Comparison of ENCODE assay signal across 16 cellular contexts in genomic region chr17:67999291-67999911, GRCh38. TPM values are rescaled to one million over a fixed set of nuclear protein-coding genes. Genes with fewer than 3 reads are reported as not detected.
A peak's percentile ranks its signal among the peaks of the same experiment; 100 is the strongest.
DNase-seq lines count a peak whose midpoint lies in the region; ATAC-seq, FAIRE-seq and TF ChIP-seq lines count a peak whose summit lies in the region.
"Had no signal": no experiment of that assay in that cellular context is flagged by ENCODE, and none has a peak within 500 bp of the region (broad histone marks: within the 10 kb centered on the region; RNA-seq: fewer than 3 reads in every experiment).

No MANE protein-coding gene starts in this region.

- no peaks in the 10 kb centered on the region for H3K27me3 ChIP-seq in keratinocyte (ENCODE audit: control insufficient read depth, extremely low read depth, insufficient read depth, low read length)
- H3K27me3 ChIP-seq in upper lobe of left lung: no peaks in the 10 kb centered on the region
- H3K27me3 ChIP-seq in tibial nerve: no peaks in the 10 kb centered on the region
- H3K27me3 ChIP-seq: ovary, suprapubic skin had no signal

- H3K4me3 Mint-ChIP-seq in HFFc6: no peak overlapping the region
- no peak overlapping the region for H3K4me3 Mint-ChIP-seq in stimulated activated naive CD8-positive, alpha-beta T cell treated with anti-CD3 and anti-CD28 coated beads, Interleukin-15, amount 100 ng/mL, for 72 hours
- H3K4me3 Mint-ChIP-seq: activated naive CD8-positive, alpha-beta T cell treated with anti-CD3 and anti-CD28 coated beads, Interleukin-2, amount 10 ng/mL, durations not matched to agents 7 days and 5 days; activated T-cell treated with anti-CD3 and anti-CD28 coated beads, Interleukin-2, amount 50 U/mL, for 24 hours had no signal

- peak overlapping the region; percentile 22 for H3K4me2 ChIP-seq in keratinocyte (ENCODE audit: control insufficient read depth, extremely low read depth, insufficient read depth, low read depth, low read length)

- H3K9ac ChIP-seq in keratinocyte (ENCODE audit: control insufficient read depth, extremely low read depth, insufficient read depth, low read length): no peak overlapping the region

- TF ChIP-seq CTCF in HFFc6 (IDR thresholded peaks at IDR 0.05) (no peak), keratinocyte (optimal IDR thresholded peaks at IDR 0.05 in 1 of 3, IDR thresholded peaks at IDR 0.05 in 1 of 3, conservative IDR thresholded peaks at IDR 0.05 in 1 of 3; ENCODE audit: extremely low read depth in 1 of 3, insufficient read depth in 2 of 3, low read length in 3 of 3) (no peak), upper lobe of left lung (IDR thresholded peaks at IDR 0.05) (no peak), tibial nerve (IDR thresholded peaks at IDR 0.05) (no peak)

- dilution Hi-C loops in keratinocyte (cut with MboI; ENCODE audit: extremely low pct_ligation_motif_present, low sequenced_read_pairs): no loop called here

- H3K4me1 Mint-ChIP-seq in HFFc6 (ENCODE audit: low read depth): peaks cover 23% of the 10 kb centered on the region
- H3K4me1 Mint-ChIP-seq in stimulated activated naive CD8-positive, alpha-beta T cell treated with anti-CD3 and anti-CD28 coated beads, Interleukin-15, amount 100 ng/mL, for 72 hours: peaks cover 23% of the 10 kb centered on the region

- no peak overlapping the region for H3K27ac Mint-ChIP-seq in HFFc6
- H3K27ac Mint-ChIP-seq in stimulated activated naive CD8-positive, alpha-beta T cell treated with anti-CD3 and anti-CD28 coated beads, Interleukin-15, amount 100 ng/mL, for 72 hours: no peak overlapping the region
- H3K27ac Mint-ChIP-seq: activated naive CD8-positive, alpha-beta T cell treated with anti-CD3 and anti-CD28 coated beads, Interleukin-2, amount 10 ng/mL, durations not matched to agents 7 days and 5 days; activated T-cell treated with anti-CD3 and anti-CD28 coated beads, Interleukin-2, amount 50 U/mL, for 24 hours had no signal

- H2AFZ ChIP-seq in keratinocyte (ENCODE audit: control insufficient read depth, low read length): no peak overlapping the region

- TF ChIP-seq EP300 in upper lobe of left lung (IDR thresholded peaks at IDR 0.05) (no peak), tibial nerve (IDR thresholded peaks at IDR 0.05) (no peak)

- no peaks in the 10 kb centered on the region for H3K9me1 ChIP-seq in keratinocyte (ENCODE audit: control insufficient read depth, extremely low read depth, insufficient read depth, low read length)

- no peaks in the 10 kb centered on the region for H4K20me1 ChIP-seq in keratinocyte (ENCODE audit: control insufficient read depth, extremely low read depth, insufficient read depth, low read length)

- DNase-seq in EL (peak; percentile 39), HFFc6 (peak; percentile 27), astrocyte of the hippocampus (ENCODE audit: low read depth, low spot score) (peak; percentile 17), keratinocyte (ENCODE audit: low read depth, low spot score) (no peak), upper lobe of left lung (no peak), tibial nerve (ENCODE audit: low spot score in 2 of 2) (no peak)
- DNase-seq in stimulated activated naive CD8-positive, alpha-beta T cell treated with anti-CD3 and anti-CD28 coated beads, Interleukin-15, amount 100 ng/mL, for 72 hours: no peak
- DNase-seq: activated naive CD8-positive, alpha-beta T cell treated with anti-CD3 and anti-CD28 coated beads, Interleukin-2, amount 10 ng/mL, durations not matched to agents 7 days and 5 days; activated T-cell treated with anti-CD3 and anti-CD28 coated beads, Interleukin-2, amount 50 U/mL, for 24 hours; left ventricle myocardium superior; NCI-H1436 treated with DMSO at 0.1 percent for 48 hours; NCI-H524; OCI-M1; ovary; stimulated activated CD4-positive, alpha-beta T cell treated with anti-CD3 and anti-CD28 coated beads, Interleukin-4, amount 100 ng/mL, for 1 hour had no signal

- H3K4me3 ChIP-seq in keratinocyte (ENCODE audit: control insufficient read depth in 2 of 3, extremely low read depth in 1 of 3, insufficient read depth in 2 of 3, low read depth in 1 of 3, low read length in 3 of 3): no peak overlapping the region
- no peak overlapping the region for H3K4me3 ChIP-seq in upper lobe of left lung
- no peak overlapping the region for H3K4me3 ChIP-seq in tibial nerve
- H3K4me3 ChIP-seq: ovary, suprapubic skin had no signal

- H3K9me3 ChIP-seq in keratinocyte (ENCODE audit: control insufficient read depth, low read depth, low read length): no peaks in the 10 kb centered on the region
- no peaks in the 10 kb centered on the region for H3K9me3 ChIP-seq in upper lobe of left lung
- no peaks in the 10 kb centered on the region for H3K9me3 ChIP-seq in tibial nerve
- H3K9me3 ChIP-seq: ovary, suprapubic skin had no signal

- no peak overlapping the region for H3K27ac ChIP-seq in keratinocyte (ENCODE audit: control insufficient read depth, insufficient read depth, low read length)
- no peak overlapping the region for H3K27ac ChIP-seq in upper lobe of left lung
- no peak overlapping the region for H3K27ac ChIP-seq in tibial nerve
- H3K27ac ChIP-seq: ovary, suprapubic skin had no signal

- no peaks in the 10 kb centered on the region for H3K9me3 Mint-ChIP-seq in HFFc6
- no peaks in the 10 kb centered on the region for H3K9me3 Mint-ChIP-seq in stimulated activated naive CD8-positive, alpha-beta T cell treated with anti-CD3 and anti-CD28 coated beads, Interleukin-15, amount 100 ng/mL, for 72 hours
- H3K9me3 Mint-ChIP-seq: activated naive CD8-positive, alpha-beta T cell treated with anti-CD3 and anti-CD28 coated beads, Interleukin-2, amount 10 ng/mL, durations not matched to agents 7 days and 5 days; activated T-cell treated with anti-CD3 and anti-CD28 coated beads, Interleukin-2, amount 50 U/mL, for 24 hours had no signal

- no peaks in the 10 kb centered on the region for H3K36me3 Mint-ChIP-seq in HFFc6 (ENCODE audit: low read depth)
- H3K36me3 Mint-ChIP-seq: activated naive CD8-positive, alpha-beta T cell treated with anti-CD3 and anti-CD28 coated beads, Interleukin-2, amount 10 ng/mL, durations not matched to agents 7 days and 5 days had no signal

- no peaks in the 10 kb centered on the region for H3K79me2 ChIP-seq in keratinocyte (ENCODE audit: control insufficient read depth, insufficient read depth, low read length)

- H3K4me1 ChIP-seq in keratinocyte (ENCODE audit: control insufficient read depth, extremely low read depth, insufficient read depth, low read length) (peaks cover 27% of the 10 kb centered on the region), upper lobe of left lung (peaks cover 11 to 22% (median 13%) of the 10 kb centered on the region in 4 donors), tibial nerve (peaks cover 0 to 19% (median 7%) of the 10 kb centered on the region in 4 donors)

- TF ChIP-seq POLR2A in upper lobe of left lung (IDR thresholded peaks at IDR 0.05) (no peak), tibial nerve (IDR thresholded peaks at IDR 0.05) (no peak)

- no peak for ATAC-seq in upper lobe of left lung (ENCODE audit: low FRiP score in 2 of 2)
- no peak for ATAC-seq in stimulated activated naive CD8-positive, alpha-beta T cell treated with anti-CD3 and anti-CD28 coated beads, Interleukin-15, amount 100 ng/mL, for 72 hours
- ATAC-seq: left ventricle myocardium superior had no signal

- H3K36me3 ChIP-seq in keratinocyte (ENCODE audit: control insufficient read depth in 2 of 2, extremely low read depth in 1 of 2, insufficient read depth in 2 of 2, low read length in 2 of 2) (no peaks in the 10 kb centered on the region), upper lobe of left lung (no peaks in the 10 kb centered on the region), tibial nerve (no peaks in the 10 kb centered on the region)
- H3K36me3 ChIP-seq: ovary, suprapubic skin had no signal

- peak; percentile 89 for FAIRE-seq in keratinocyte (lab: Jason Lieb, UNC)

- H3K27me3 Mint-ChIP-seq in HFFc6 (ENCODE audit: insufficient read depth): no peaks in the 10 kb centered on the region
- H3K27me3 Mint-ChIP-seq in stimulated activated naive CD8-positive, alpha-beta T cell treated with anti-CD3 and anti-CD28 coated beads, Interleukin-15, amount 100 ng/mL, for 72 hours: peaks cover 44% of the 10 kb centered on the region

- 100% methylated on average over 3 of the region's 3 CpGs for WGBS in upper lobe of left lung, 2 donors
- 92 to 96% methylated on average over 3 of the region's 3 CpGs for WGBS in tibial nerve, 2 donors

RNA-seq across cellular contexts. Expression of gene C17orf58, which starts 3.1 kb away (rescaled TPM):
- 1 to 10 TPM; 5.4 to 6.6 (median 6.1) TPM for total RNA-seq in HFFc6 (2021; fragmentation: NEBNext Ultra II Directional; extraction: Animal tissue kit (Norgen Biotek cat#: 25700))
- polyA plus RNA-seq in keratinocyte: 4.3 to 6.4 TPM (median 6.1 TPM) in 3 replicates
- polyA plus RNA-seq in keratinocyte (2011; ENCODE audit: low read depth): 4.6 TPM
- 4.4 and 6.8 TPM in 2 replicates for polyA plus RNA-seq in keratinocyte (2011; cell fraction: cytosol; rRNA removed)
- polyA plus RNA-seq in keratinocyte (2011; cell fraction: nucleus; rRNA removed): 2.2 and 2.7 TPM in 2 replicates
- 4.2 and 5.8 TPM in 2 replicates for polyA plus RNA-seq in keratinocyte (2012; ENCODE audit: low replicate concordance)
- polyA minus RNA-seq in keratinocyte: 2.8 to 5.4 TPM (median 3.2 TPM) in 3 replicates
- polyA minus RNA-seq in keratinocyte (2011; cell fraction: cytosol; rRNA and poly(A)+ RNA removed): 6.1 TPM
- 1.3 and 1.6 TPM in 2 replicates for polyA minus RNA-seq in keratinocyte (2011; cell fraction: nucleus; rRNA and poly(A)+ RNA removed)
- total RNA-seq in upper lobe of left lung: 10 to 100 TPM in 2 of 6 donors, 1 to 10 TPM in 4; 4.2 to 21.0 (median 8.2) TPM
- 10 to 100 TPM in 1 of 4 donors, 1 to 10 TPM in 3; 2.3 to 10.7 (median 3.9) TPM for total RNA-seq in tibial nerve

RNA-seq across cellular contexts. Expression of gene KPNA2, which starts 36.1 kb away (rescaled TPM):
- 100 to 1,000 TPM; 152 to 296 (median 277) TPM for total RNA-seq in HFFc6 (2021; fragmentation: NEBNext Ultra II Directional; extraction: Animal tissue kit (Norgen Biotek cat#: 25700))
- polyA plus RNA-seq in keratinocyte: 96.2 to 233 TPM (median 186 TPM) in 3 replicates
- polyA plus RNA-seq in keratinocyte (2011; ENCODE audit: low read depth): 35.8 TPM
- 113 and 171 TPM in 2 replicates for polyA plus RNA-seq in keratinocyte (2011; cell fraction: cytosol; rRNA removed)
- polyA plus RNA-seq in keratinocyte (2011; cell fraction: nucleus; rRNA removed): 136 and 140 TPM in 2 replicates
- polyA plus RNA-seq in keratinocyte (2012; ENCODE audit: low replicate concordance): 56.6 and 182 TPM in 2 replicates
- polyA minus RNA-seq in keratinocyte: 188 to 319 TPM (median 205 TPM) in 3 replicates
- 149 TPM for polyA minus RNA-seq in keratinocyte (2011; cell fraction: cytosol; rRNA and poly(A)+ RNA removed)
- polyA minus RNA-seq in keratinocyte (2011; cell fraction: nucleus; rRNA and poly(A)+ RNA removed): 71.4 and 123 TPM in 2 replicates
- total RNA-seq in upper lobe of left lung (10 to 100 TPM; 10.7 to 39.4 (median 26.7) TPM), tibial nerve (10 to 100 TPM; 10.4 to 18.3 (median 16.4) TPM)

Comparison
In these comparisons a context has a peak if more than half of its experiments do, and no peak if none do; other contexts are left out.
1. DNase-seq: peak in EL (single experiment), HFFc6 (single experiment) and astrocyte of the hippocampus (single experiment); none in keratinocyte (single experiment), upper lobe of left lung (0 of 2), tibial nerve (0 of 2) and stimulated activated naive CD8-positive, alpha-beta T cell treated with anti-CD3 and anti-CD28 coated beads, Interleukin-15, amount 100 ng/mL, for 72 hours (0 of 2).